1 cellular context compared by ENCODE assay signal in the genomic region with DNA sequence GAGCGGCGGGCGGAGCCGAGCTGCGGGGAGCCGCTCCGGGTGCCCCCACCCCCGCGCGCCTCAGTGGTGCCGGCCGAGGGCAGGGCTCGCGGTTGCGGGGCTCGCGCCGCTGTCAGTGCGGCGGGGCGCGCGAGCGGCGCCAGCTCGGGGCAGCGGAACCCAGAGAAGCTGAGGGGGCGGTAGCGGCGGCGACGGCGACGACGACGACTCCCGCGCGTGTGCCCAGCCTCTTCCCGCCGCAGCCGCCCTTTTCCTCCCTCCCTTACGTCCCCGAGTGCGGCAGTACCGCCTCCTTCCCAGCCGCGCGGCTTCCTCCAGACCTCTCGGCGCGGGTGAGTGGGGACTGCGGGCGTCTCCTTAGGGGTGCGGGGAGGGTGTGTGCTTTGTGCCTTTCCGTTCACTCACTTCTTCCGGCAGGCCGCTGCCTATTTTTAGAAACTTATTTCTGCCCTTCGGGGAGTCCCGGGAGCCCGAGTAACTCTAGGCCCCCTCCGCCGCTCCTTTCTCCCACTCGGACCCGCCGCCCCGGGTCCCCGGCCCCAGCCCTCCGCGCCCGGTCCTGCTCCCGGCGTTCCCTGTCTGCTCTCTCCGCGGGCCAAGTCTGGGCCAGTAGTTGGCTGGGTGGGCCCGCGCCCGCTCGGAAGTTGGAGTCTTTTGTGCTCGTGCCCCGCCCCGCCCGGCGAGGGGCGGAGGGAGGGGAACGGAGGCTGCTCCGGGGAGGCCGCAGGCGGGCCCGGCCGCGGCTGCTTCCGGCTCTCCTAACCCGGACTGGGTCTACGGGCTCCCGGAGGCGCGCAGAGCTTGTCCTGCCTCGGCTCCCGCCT.
TF ChIP-seq lines count a peak whose summit lies in the region.

Gene RALY (plus strand): TSS at position 112 of the 824 bp plus-strand sequence. CDS start 78,164 bp downstream, outside the sequence.

TF ChIP-seq in HepG2, 621 proteins besides CTCF, POLR2A, EP300 and RAD21 (continued from another document and continues in another):
- TF ChIP-seq ZBTB40 (IDR thresholded peaks at IDR 0.05): no peak
- TF ChIP-seq ZBTB40 (CRISPR knock-in tag; IDR thresholded peaks at IDR 0.05): peak; percentile 55
- TF ChIP-seq ZBTB39 (CRISPR knock-in tag; IDR thresholded peaks at IDR 0.05): peak; percentile 87; the same call in 1 of the 2 replicates
- TF ChIP-seq ONECUT2 (CRISPR knock-in tag; IDR thresholded peaks at IDR 0.05): peak; percentile 39; the same call in 1 of the 2 replicates
- TF ChIP-seq ZNF7 (CRISPR knock-in tag; IDR thresholded peaks at IDR 0.05): 0 out of 2 replicates have a peak, but pooled peaks have one; percentile 44
- no peak for TF ChIP-seq ZNF224 (CRISPR knock-in tag; IDR thresholded peaks at IDR 0.05)
- TF ChIP-seq, protein P1, sequence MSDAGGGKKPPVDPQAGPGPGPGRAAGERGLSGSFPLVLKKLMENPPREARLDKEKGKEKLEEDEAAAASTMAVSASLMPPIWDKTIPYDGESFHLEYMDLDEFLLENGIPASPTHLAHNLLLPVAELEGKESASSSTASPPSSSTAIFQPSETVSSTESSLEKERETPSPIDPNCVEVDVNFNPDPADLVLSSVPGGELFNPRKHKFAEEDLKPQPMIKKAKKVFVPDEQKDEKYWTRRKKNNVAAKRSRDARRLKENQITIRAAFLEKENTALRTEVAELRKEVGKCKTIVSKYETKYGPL (CRISPR knock-in tag; IDR thresholded peaks at IDR 0.05): peak; percentile 55; the same call in 1 of the 2 replicates
- TF ChIP-seq, protein P2, sequence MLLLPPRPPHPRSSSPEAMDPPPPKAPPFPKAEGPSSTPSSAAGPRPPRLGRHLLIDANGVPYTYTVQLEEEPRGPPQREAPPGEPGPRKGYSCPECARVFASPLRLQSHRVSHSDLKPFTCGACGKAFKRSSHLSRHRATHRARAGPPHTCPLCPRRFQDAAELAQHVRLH (CRISPR knock-in tag; IDR thresholded peaks at IDR 0.05; ENCODE audit: borderline replicate concordance, low read depth): peak; percentile 31; the same call in 1 of the 2 replicates
- TF ChIP-seq, protein P3, sequence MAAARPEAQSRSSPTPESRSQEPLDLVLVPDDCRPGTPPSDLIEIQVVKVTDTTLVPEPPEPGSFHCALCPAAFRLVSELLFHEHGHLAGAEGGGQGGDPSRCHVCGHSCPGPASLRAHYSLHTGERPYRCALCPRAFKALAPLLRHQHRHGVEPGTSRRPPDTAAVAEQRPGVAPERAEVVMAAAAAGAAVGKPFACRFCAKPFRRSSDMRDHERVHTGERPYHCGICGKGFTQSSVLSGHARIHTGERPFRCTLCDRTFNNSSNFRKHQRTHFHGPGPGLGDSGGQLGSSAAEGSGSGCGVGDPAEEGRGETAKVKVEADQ (CRISPR knock-in tag; IDR thresholded peaks at IDR 0.05; ENCODE audit: borderline replicate concordance): peak; percentile 76
- TF ChIP-seq PITX1 (CRISPR knock-in tag; IDR thresholded peaks at IDR 0.05): peak; percentile 62
- TF ChIP-seq ZNF432 (CRISPR knock-in tag; IDR thresholded peaks at IDR 0.05; ENCODE audit: borderline replicate concordance): no peak
- peak in 1 of 2 experiments; percentile 84; a peak in 2 of 4 replicates for TF ChIP-seq REST (IDR thresholded peaks at IDR 0.05; ENCODE audit: borderline replicate concordance in 1 of 2, low read depth in 1 of 2, low read length in 2 of 2)
- TF ChIP-seq BRD4 (CRISPR knock-in tag; IDR thresholded peaks at IDR 0.05): peak; percentile 46
- peak; percentile 62; the same call in 1 of the 2 replicates for TF ChIP-seq ZNF790 (CRISPR knock-in tag; IDR thresholded peaks at IDR 0.05; ENCODE audit: borderline replicate concordance)
- peak; percentile 13; the same call in 1 of the 2 replicates for TF ChIP-seq SMAD3 (CRISPR knock-in tag; IDR thresholded peaks at IDR 0.05)
- peak; percentile 80 for TF ChIP-seq E2F1 (CRISPR knock-in tag; IDR thresholded peaks at IDR 0.05)
- TF ChIP-seq DPF2 (CRISPR knock-in tag; IDR thresholded peaks at IDR 0.05; ENCODE audit: borderline replicate concordance, low read depth): 0 out of 2 replicates have a peak, but pooled peaks have one; percentile 23
- no peak for TF ChIP-seq TCF12 (IDR thresholded peaks at IDR 0.05)
- peak; percentile 78 for TF ChIP-seq TCF12 (CRISPR knock-in tag; IDR thresholded peaks at IDR 0.05)
- 0 out of 2 replicates have a peak, but pooled peaks have one; percentile 13 for TF ChIP-seq ATF2 (CRISPR knock-in tag; IDR thresholded peaks at IDR 0.05)
- TF ChIP-seq GTF3A (CRISPR knock-in tag; conservative IDR thresholded peaks at IDR 0.05): no peak
- peak; percentile 78 for TF ChIP-seq IRF9 (CRISPR knock-in tag; IDR thresholded peaks at IDR 0.05; ENCODE audit: borderline replicate concordance)
- TF ChIP-seq NFYC (CRISPR knock-in tag; IDR thresholded peaks at IDR 0.05): 0 out of 2 replicates have a peak, but pooled peaks have one; percentile 1
- peak; percentile 22; the same call in 1 of the 2 replicates for TF ChIP-seq JDP2 (CRISPR knock-in tag; IDR thresholded peaks at IDR 0.05; ENCODE audit: borderline replicate concordance)
- TF ChIP-seq, protein P4, sequence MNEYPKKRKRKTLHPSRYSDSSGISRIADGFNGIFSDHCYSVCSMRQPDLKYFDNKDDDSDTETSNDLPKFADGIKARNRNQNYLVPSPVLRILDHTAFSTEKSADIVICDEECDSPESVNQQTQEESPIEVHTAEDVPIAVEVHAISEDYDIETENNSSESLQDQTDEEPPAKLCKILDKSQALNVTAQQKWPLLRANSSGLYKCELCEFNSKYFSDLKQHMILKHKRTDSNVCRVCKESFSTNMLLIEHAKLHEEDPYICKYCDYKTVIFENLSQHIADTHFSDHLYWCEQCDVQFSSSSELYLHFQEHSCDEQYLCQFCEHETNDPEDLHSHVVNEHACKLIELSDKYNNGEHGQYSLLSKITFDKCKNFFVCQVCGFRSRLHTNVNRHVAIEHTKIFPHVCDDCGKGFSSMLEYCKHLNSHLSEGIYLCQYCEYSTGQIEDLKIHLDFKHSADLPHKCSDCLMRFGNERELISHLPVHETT (CRISPR knock-in tag; conservative IDR thresholded peaks at IDR 0.05): peak; percentile 18
